Comparison of ENCODE assay signal across 29 cellular contexts in the genomic region with DNA sequence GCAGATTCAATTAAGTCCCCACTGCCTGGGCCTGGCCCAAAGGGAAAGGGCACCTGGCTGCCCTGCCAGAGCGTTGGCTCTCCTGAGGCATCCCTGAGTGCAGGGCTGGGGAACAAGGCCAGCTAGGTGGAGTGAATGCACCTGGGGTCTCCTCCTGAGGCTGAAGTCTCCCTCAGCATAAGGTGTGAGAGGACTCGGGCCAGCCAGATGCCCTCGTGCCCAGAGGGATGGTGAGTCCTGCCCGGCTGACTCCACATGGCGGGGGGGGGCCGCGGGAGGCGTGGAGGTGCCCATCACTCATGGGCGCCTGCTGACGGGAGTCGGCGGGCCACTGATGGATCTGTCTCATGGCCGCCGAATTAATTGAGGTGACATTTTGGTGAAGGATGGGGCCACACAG.
"Had no signal": no experiment of that assay in that cellular context is flagged by ENCODE, and none has a peak within 500 bp of the region (broad histone marks: within the 10 kb centered on the region; RNA-seq: fewer than 3 reads in every experiment).

No MANE protein-coding gene starts in this region.

- H3K4me1 ChIP-seq: SJSA1 had no signal

- H3K4me1 Mint-ChIP-seq: activated CD4-positive, alpha-beta T cell treated with anti-CD3 and anti-CD28 coated beads, Interleukin-2, amount 10 ng/mL, durations not matched to agents 24 days and 14 days; activated naive CD4-positive, alpha-beta T cell treated with anti-CD3 and anti-CD28 coated beads, Interleukin-2, amount 50 U/mL, for 24 hours had no signal

- H3K27me3 Mint-ChIP-seq: activated CD4-positive, alpha-beta T cell treated with anti-CD3 and anti-CD28 coated beads, Interleukin-2, amount 10 ng/mL, durations not matched to agents 24 days and 14 days; activated CD8-positive, alpha-beta T cell treated with anti-CD3 and anti-CD28 coated beads for 36 hours; activated naive CD4-positive, alpha-beta T cell treated with anti-CD3 and anti-CD28 coated beads, Interleukin-2, amount 50 U/mL, for 24 hours; activated T-cell treated with anti-CD3 and anti-CD28 coated beads, Interleukin-2, amount 50 U/mL, for 24 hours had no signal

- DNase-seq: activated CD4-positive, alpha-beta T cell treated with anti-CD3 and anti-CD28 coated beads, Interleukin-2, amount 10 ng/mL, durations not matched to agents 24 days and 14 days; activated CD4-positive, alpha-beta T cell treated with anti-CD3 and anti-CD28 coated beads, Interleukin-2, amount 50 U/mL, for 4 hours; activated CD8-positive, alpha-beta T cell treated with anti-CD3 and anti-CD28 coated beads for 36 hours; activated gamma-delta T cell; activated naive CD4-positive, alpha-beta T cell treated with Interleukin-2 at 50 U/mL for 16 hours; activated T-cell treated with anti-CD3 and anti-CD28 coated beads, Interleukin-2, amount 50 U/mL, for 24 hours; IMR-90; NCI-H1092 treated with DMSO at 0.1 percent for 48 hours; NCI-H1417; NCI-H146; NCI-H187; NCI-H2029 treated with DMSO at 0.1 percent for 48 hours; NCI-H2107; NCI-H2171; NCI-H510A; NCI-H526; NCI-H748 treated with DMSO at 0.1 percent for 48 hours; NK-92 treated with Interleukin-12 subunit alpha and Interleukin-12 subunit beta, amount 100 ng/mL, for 24 hours; PC-9; SHP77; SK-N-SH had no signal

- H3K27ac Mint-ChIP-seq: activated CD4-positive, alpha-beta T cell treated with anti-CD3 and anti-CD28 coated beads, Interleukin-2, amount 10 ng/mL, durations not matched to agents 24 days and 14 days; activated CD8-positive, alpha-beta T cell treated with anti-CD3 and anti-CD28 coated beads for 36 hours; activated naive CD4-positive, alpha-beta T cell treated with anti-CD3 and anti-CD28 coated beads, Interleukin-2, amount 50 U/mL, for 24 hours; activated T-cell treated with anti-CD3 and anti-CD28 coated beads, Interleukin-2, amount 50 U/mL, for 24 hours; activated T-helper 2 cell treated with anti-CD3 and anti-CD28 coated beads, Interferon-gamma antibody, Interleukin-2, Interleukin-4, amounts not matched to agents 10 μg/mL and 5 μg/mL and 100 μg/mL, durations not matched to agents 14 hours and 24 hours and 36 hours; T-helper 1 cell treated with Interleukin-12 subunit alpha and Interleukin-12 subunit beta and Interleukin-4 antibody, amounts not matched to agents 30 μg/mL and 1 μg/mL, for 36 hours; T-helper 2 cell treated with Interferon-gamma antibody and Interleukin-4, amounts not matched to agents 5 μg/mL and 100 μg/mL, for 36 hours had no signal

- ATAC-seq: activated CD8-positive, alpha-beta T cell treated with anti-CD3 and anti-CD28 coated beads for 36 hours; K562 had no signal

- H3K27ac ChIP-seq: PC-9, SJSA1 had no signal

- H3K9me3 Mint-ChIP-seq: activated CD4-positive, alpha-beta T cell treated with anti-CD3 and anti-CD28 coated beads, Interleukin-2, amount 10 ng/mL, durations not matched to agents 24 days and 14 days; activated CD8-positive, alpha-beta T cell treated with anti-CD3 and anti-CD28 coated beads for 36 hours; activated naive CD4-positive, alpha-beta T cell treated with anti-CD3 and anti-CD28 coated beads, Interleukin-2, amount 50 U/mL, for 24 hours; activated T-cell treated with anti-CD3 and anti-CD28 coated beads, Interleukin-2, amount 50 U/mL, for 24 hours; activated T-helper 2 cell treated with anti-CD3 and anti-CD28 coated beads, Interferon-gamma antibody, Interleukin-2, Interleukin-4, amounts not matched to agents 10 μg/mL and 5 μg/mL and 100 μg/mL, durations not matched to agents 14 hours and 24 hours and 36 hours; brain; T-helper 1 cell treated with Interleukin-12 subunit alpha and Interleukin-12 subunit beta and Interleukin-4 antibody, amounts not matched to agents 30 μg/mL and 1 μg/mL, for 36 hours; T-helper 2 cell treated with Interferon-gamma antibody and Interleukin-4, amounts not matched to agents 5 μg/mL and 100 μg/mL, for 36 hours had no signal

- H3K4me2 ChIP-seq: PC-9, SK-N-SH had no signal

- H3K36me3 Mint-ChIP-seq: brain had no signal

- H3K36me3 ChIP-seq: adrenal gland, SJSA1 had no signal

- H3K4me3 ChIP-seq: adrenal gland, K562, PC-9, SJSA1 had no signal

- H3K9ac ChIP-seq: SK-N-SH had no signal

- H3K9me3 ChIP-seq: adrenal gland, SJSA1, SK-N-SH had no signal

- H3K4me3 Mint-ChIP-seq: activated CD4-positive, alpha-beta T cell treated with anti-CD3 and anti-CD28 coated beads, Interleukin-2, amount 10 ng/mL, durations not matched to agents 24 days and 14 days; activated CD8-positive, alpha-beta T cell treated with anti-CD3 and anti-CD28 coated beads for 36 hours; activated naive CD4-positive, alpha-beta T cell treated with anti-CD3 and anti-CD28 coated beads, Interleukin-2, amount 50 U/mL, for 24 hours; activated T-cell treated with anti-CD3 and anti-CD28 coated beads, Interleukin-2, amount 50 U/mL, for 24 hours; brain; T-helper 1 cell treated with Interleukin-12 subunit alpha and Interleukin-12 subunit beta and Interleukin-4 antibody, amounts not matched to agents 30 μg/mL and 1 μg/mL, for 36 hours; T-helper 2 cell treated with Interferon-gamma antibody and Interleukin-4, amounts not matched to agents 5 μg/mL and 100 μg/mL, for 36 hours had no signal

- H2AFZ ChIP-seq: PC-9 had no signal

- H3K27me3 ChIP-seq: adrenal gland, SJSA1 had no signal
